In genomic region chr9:130021123-130021522, GRCh38 we compare ENCODE assay signal across 13 cellular contexts. TPM values are rescaled to one million over a fixed set of nuclear protein-coding genes. Genes with fewer than 3 reads are reported as not detected.
A peak's percentile ranks its signal among the peaks of the same experiment; 100 is the strongest.
DNase-seq lines count a peak whose midpoint lies in the region; ATAC-seq, FAIRE-seq and TF ChIP-seq lines count a peak whose summit lies in the region.
"Had no signal": no experiment of that assay in that cellular context is flagged by ENCODE, and none has a peak within 500 bp of the region (broad histone marks: within the 10 kb centered on the region; RNA-seq: fewer than 3 reads in every experiment).

No MANE protein-coding gene starts in this region.

- 17 to 31% methylated on average over 2 of the region's 2 CpGs for WGBS in gastroesophageal sphincter (ENCODE audit: low coverage in 1 of 2), 2 donors

- no peaks in the 10 kb centered on the region for H3K9me3 Mint-ChIP-seq in activated CD8-positive, alpha-beta memory T cell treated with anti-CD3 and anti-CD28 coated beads, Interleukin-2, amount 10 ng/mL, durations not matched to agents 7 days and 5 days (ENCODE audit: low read depth)
- peaks cover 4% of the 10 kb centered on the region for H3K9me3 Mint-ChIP-seq in activated CD4-positive, alpha-beta memory T cell treated with anti-CD3 and anti-CD28 coated beads, Interleukin-2, amount 10 ng/mL, durations not matched to agents 7 days and 5 days
- H3K9me3 Mint-ChIP-seq in stimulated activated naive CD8-positive, alpha-beta T cell treated with anti-CD3 and anti-CD28 coated beads, Interleukin-15, amount 100 ng/mL, for 72 hours: peaks cover 0 to 5% of the 10 kb centered on the region in 2 donors

- no peak overlapping the region for H3K4me3 ChIP-seq in gastroesophageal sphincter

- no peaks in the 10 kb centered on the region for H3K9me3 ChIP-seq in gastroesophageal sphincter

- H3K4me1 Mint-ChIP-seq in activated CD8-positive, alpha-beta memory T cell treated with anti-CD3 and anti-CD28 coated beads, Interleukin-2, amount 10 ng/mL, durations not matched to agents 7 days and 5 days: peaks cover 82% of the 10 kb centered on the region
- peaks cover 82% of the 10 kb centered on the region for H3K4me1 Mint-ChIP-seq in activated CD4-positive, alpha-beta memory T cell treated with anti-CD3 and anti-CD28 coated beads, Interleukin-2, amount 10 ng/mL, durations not matched to agents 7 days and 5 days
- peaks cover 96% of the 10 kb centered on the region for H3K4me1 Mint-ChIP-seq in stimulated activated naive CD8-positive, alpha-beta T cell treated with anti-CD3 and anti-CD28 coated beads, Interleukin-15, amount 100 ng/mL, for 72 hours

- no peak overlapping the region for H3K4me3 Mint-ChIP-seq in activated CD8-positive, alpha-beta memory T cell treated with anti-CD3 and anti-CD28 coated beads, Interleukin-2, amount 10 ng/mL, durations not matched to agents 7 days and 5 days
- H3K4me3 Mint-ChIP-seq in activated CD4-positive, alpha-beta memory T cell treated with anti-CD3 and anti-CD28 coated beads, Interleukin-2, amount 10 ng/mL, durations not matched to agents 7 days and 5 days: no peak overlapping the region
- H3K4me3 Mint-ChIP-seq in stimulated activated naive CD8-positive, alpha-beta T cell treated with anti-CD3 and anti-CD28 coated beads, Interleukin-15, amount 100 ng/mL, for 72 hours: peak overlapping the region; percentile 31 to 55

- peak overlapping the region; percentile 75 to 99 (median 97) for H3K27ac ChIP-seq in gastroesophageal sphincter

- no peaks in the 10 kb centered on the region for H3K27me3 ChIP-seq in gastroesophageal sphincter

- no peak for FAIRE-seq in urothelium cell line (lab: Jason Lieb, UNC)
- FAIRE-seq: H1 had no signal

- POLR2A ChIA-PET in activated CD4-positive, alpha-beta memory T cell treated with anti-CD3 and anti-CD28 coated beads, Interleukin-2, amount 10 ng/mL, durations not matched to agents 7 days and 5 days (lab: Charles Lee): interaction anchor here (0.7 to 4.6 kb wide), 5 partner anchors 12 to 22 kb away, joined by 3 to 30 read pairs (median 5); partner anchors contain the start of gene FNBP1

- no peak for ATAC-seq in activated CD8-positive, alpha-beta memory T cell treated with anti-CD3 and anti-CD28 coated beads, Interleukin-2, amount 10 ng/mL, durations not matched to agents 7 days and 5 days
- ATAC-seq in gastroesophageal sphincter (no peak), GM19395 (IDR thresholded peaks at IDR 0.05; ENCODE audit: unreplicated experiment) (no peak), GM19023 (IDR thresholded peaks at IDR 0.05; ENCODE audit: unreplicated experiment) (no peak)
- ATAC-seq in stimulated activated naive CD8-positive, alpha-beta T cell treated with anti-CD3 and anti-CD28 coated beads, Interleukin-15, amount 100 ng/mL, for 72 hours: no peak
- ATAC-seq: left cardiac atrium had no signal

- TF ChIP-seq EP300 in gastroesophageal sphincter (IDR thresholded peaks at IDR 0.05): no peak

- H3K4me1 ChIP-seq in gastroesophageal sphincter: peaks cover 17 to 99% (median 20%) of the 10 kb centered on the region in 3 donors

- H3K36me3 ChIP-seq in gastroesophageal sphincter: no peaks in the 10 kb centered on the region

- no peak for TF ChIP-seq POLR2A in gastroesophageal sphincter (IDR thresholded peaks at IDR 0.05)

- H3K27me3 Mint-ChIP-seq in activated CD8-positive, alpha-beta memory T cell treated with anti-CD3 and anti-CD28 coated beads, Interleukin-2, amount 10 ng/mL, durations not matched to agents 7 days and 5 days: no peaks in the 10 kb centered on the region
- H3K27me3 Mint-ChIP-seq in activated CD4-positive, alpha-beta memory T cell treated with anti-CD3 and anti-CD28 coated beads, Interleukin-2, amount 10 ng/mL, durations not matched to agents 7 days and 5 days: no peaks in the 10 kb centered on the region
- H3K27me3 Mint-ChIP-seq in stimulated activated naive CD8-positive, alpha-beta T cell treated with anti-CD3 and anti-CD28 coated beads, Interleukin-15, amount 100 ng/mL, for 72 hours: no peaks in the 10 kb centered on the region

- DNase-seq in activated CD8-positive, alpha-beta memory T cell treated with anti-CD3 and anti-CD28 coated beads, Interleukin-2, amount 10 ng/mL, durations not matched to agents 7 days and 5 days: no peak
- no peak for DNase-seq in activated CD8-positive, alpha-beta memory T cell treated with anti-CD3 and anti-CD28 coated beads, Interleukin-2, amount 50 U/mL, for 48 hours
- DNase-seq in activated CD4-positive, alpha-beta memory T cell treated with anti-CD3 and anti-CD28 coated beads, Interleukin-2, amount 10 ng/mL, durations not matched to agents 7 days and 5 days: no peak
- no peak for DNase-seq in stimulated activated naive CD8-positive, alpha-beta T cell treated with anti-CD3 and anti-CD28 coated beads, Interleukin-15, amount 100 ng/mL, for 72 hours
- DNase-seq in urothelium cell line (ENCODE audit: low spot score): no peak
- DNase-seq: left cardiac atrium, MV-4-11, NCI-H2107, NCI-H774 had no signal

- peak overlapping the region; percentile 57 for H3K27ac Mint-ChIP-seq in activated CD8-positive, alpha-beta memory T cell treated with anti-CD3 and anti-CD28 coated beads, Interleukin-2, amount 10 ng/mL, durations not matched to agents 7 days and 5 days
- H3K27ac Mint-ChIP-seq in activated CD4-positive, alpha-beta memory T cell treated with anti-CD3 and anti-CD28 coated beads, Interleukin-2, amount 10 ng/mL, durations not matched to agents 7 days and 5 days: peak overlapping the region; percentile 45
- peak overlapping the region in 1 of 2 donors; percentile 34 for H3K27ac Mint-ChIP-seq in stimulated activated naive CD8-positive, alpha-beta T cell treated with anti-CD3 and anti-CD28 coated beads, Interleukin-15, amount 100 ng/mL, for 72 hours

- no peak for TF ChIP-seq CTCF in gastroesophageal sphincter (IDR thresholded peaks at IDR 0.05)

- peaks cover 54% of the 10 kb centered on the region for H3K36me3 Mint-ChIP-seq in activated CD8-positive, alpha-beta memory T cell treated with anti-CD3 and anti-CD28 coated beads, Interleukin-2, amount 10 ng/mL, durations not matched to agents 7 days and 5 days
- H3K36me3 Mint-ChIP-seq in activated CD4-positive, alpha-beta memory T cell treated with anti-CD3 and anti-CD28 coated beads, Interleukin-2, amount 10 ng/mL, durations not matched to agents 7 days and 5 days (ENCODE audit: low read depth): peaks cover 51% of the 10 kb centered on the region

- CTCF ChIA-PET in activated CD8-positive, alpha-beta memory T cell treated with anti-CD3 and anti-CD28 coated beads, Interleukin-2, amount 10 ng/mL, durations not matched to agents 7 days and 5 days (lab: Charles Lee): no interaction called here
- CTCF ChIA-PET in activated CD4-positive, alpha-beta memory T cell treated with anti-CD3 and anti-CD28 coated beads, Interleukin-2, amount 10 ng/mL, durations not matched to agents 7 days and 5 days (lab: Charles Lee): interaction anchor here (0.8 to 1.0 kb wide), 2 partner anchors 11 to 55 kb away, joined by 3 to 4 read pairs; no protein-coding TSS in a partner anchor

RNA-seq across cellular contexts. Expression of gene FNBP1, which starts 21.9 kb away (rescaled TPM):
- total RNA-seq in activated CD8-positive, alpha-beta memory T cell treated with anti-CD3 and anti-CD28 coated beads, Interleukin-2, amount 10 ng/mL, durations not matched to agents 7 days and 5 days: 100 to 1,000 TPM; 153 to 167 TPM
- 100 to 1,000 TPM; 208 to 213 TPM for total RNA-seq in activated CD4-positive, alpha-beta memory T cell treated with anti-CD3 and anti-CD28 coated beads, Interleukin-2, amount 10 ng/mL, durations not matched to agents 7 days and 5 days
- total RNA-seq in gastroesophageal sphincter: 100 to 1,000 TPM; 119 to 343 (median 188) TPM

RNA-seq across cellular contexts. Expression of gene GPR107, which starts 32.6 kb away (rescaled TPM):
- total RNA-seq in activated CD8-positive, alpha-beta memory T cell treated with anti-CD3 and anti-CD28 coated beads, Interleukin-2, amount 10 ng/mL, durations not matched to agents 7 days and 5 days: 10 to 100 TPM; 24.6 to 25.6 TPM
- total RNA-seq in activated CD4-positive, alpha-beta memory T cell treated with anti-CD3 and anti-CD28 coated beads, Interleukin-2, amount 10 ng/mL, durations not matched to agents 7 days and 5 days: 10 to 100 TPM; 25.1 to 26.3 TPM
- total RNA-seq in gastroesophageal sphincter: 10 to 100 TPM; 24.2 to 38.4 (median 30.4) TPM

Comparison
In these comparisons a context has a peak if more than half of its experiments do, and no peak if none do; other contexts are left out.
1. H3K4me3 Mint-ChIP-seq: peak in stimulated activated naive CD8-positive, alpha-beta T cell treated with anti-CD3 and anti-CD28 coated beads, Interleukin-15, amount 100 ng/mL, for 72 hours (2 of 2); none in activated CD8-positive, alpha-beta memory T cell treated with anti-CD3 and anti-CD28 coated beads, Interleukin-2, amount 10 ng/mL, durations not matched to agents 7 days and 5 days (single experiment) and activated CD4-positive, alpha-beta memory T cell treated with anti-CD3 and anti-CD28 coated beads, Interleukin-2, amount 10 ng/mL, durations not matched to agents 7 days and 5 days (single experiment).